8 cellular contexts compared by ENCODE assay signal in the genomic region with DNA sequence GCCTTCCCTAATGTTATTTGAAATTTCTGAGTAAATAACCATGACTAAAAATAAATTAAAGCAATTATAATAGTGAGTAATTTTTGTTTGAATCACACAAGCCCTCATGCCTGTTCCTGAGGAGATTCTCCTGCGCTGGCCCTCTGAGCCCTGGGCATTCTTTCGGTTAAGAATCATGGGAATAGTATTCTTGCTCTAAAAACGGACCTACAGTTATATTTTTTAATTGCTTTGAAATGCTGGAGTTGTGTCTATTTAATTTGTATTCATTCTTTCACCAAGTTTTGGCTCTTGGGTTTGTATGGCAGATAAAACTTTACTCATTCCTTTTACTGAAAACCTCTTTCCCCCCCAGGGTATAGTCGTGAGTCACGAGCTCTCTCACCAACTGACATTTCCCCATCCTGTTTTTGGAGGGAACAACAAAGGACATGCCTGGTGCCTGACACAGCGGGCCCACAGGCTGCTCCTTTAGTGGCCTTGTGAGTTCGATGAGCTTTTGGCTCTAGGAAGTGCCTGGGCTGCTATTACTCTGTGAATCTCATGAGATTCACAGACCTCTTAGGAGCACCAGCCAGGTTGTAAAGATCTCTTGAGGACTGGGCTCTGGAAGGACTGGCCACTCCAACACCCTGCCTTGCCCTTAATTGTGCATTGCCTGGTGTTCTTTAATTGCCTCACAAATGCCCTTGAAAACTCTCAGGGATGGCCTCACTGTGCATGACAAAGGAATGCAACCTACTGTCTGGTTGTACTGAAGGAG. TPM values are rescaled to one million over a fixed set of nuclear protein-coding genes. Genes with fewer than 3 reads are reported as not detected.
DNase-seq lines count a peak whose midpoint lies in the region; ATAC-seq and TF ChIP-seq lines count a peak whose summit lies in the region.

No MANE protein-coding gene starts in this region.

- ATAC-seq in GM23338 (peak; percentile 83), HG02642 (IDR thresholded peaks at IDR 0.05; ENCODE audit: poor library complexity, unreplicated experiment) (no peak)
- ATAC-seq in stimulated activated naive CD8-positive, alpha-beta T cell treated with anti-CD3 and anti-CD28 coated beads, Interleukin-15, Interleukin-2, amounts not matched to agents 100 U/mL and 50 U/mL, for 24 hours: no peak

- no peaks in the 10 kb centered on the region for H3F3A ChIP-seq in GM23338 (replicated peaks; ENCODE audit: low read depth)

- no peaks in the 10 kb centered on the region for H3K36me3 ChIP-seq in GM23338 (ENCODE audit: insufficient read depth)

- H3K27ac ChIP-seq in GM23338 (ENCODE audit: low read depth) (no peak overlapping the region), RWPE1 (peak overlapping the region; percentile 86)

- peaks cover 2% of the 10 kb centered on the region for H3K27me3 Mint-ChIP-seq in GM23338 (ENCODE audit: insufficient read depth, low read depth, poor library complexity)

- H3K4me3 ChIP-seq in GM23338: no peak overlapping the region

- H3K4me1 Mint-ChIP-seq in GM23338: peaks cover 24% of the 10 kb centered on the region

- DNase-seq in GM23338 (ENCODE audit: low spot score): peak; percentile 53
- peak; percentile 87 for DNase-seq in RWPE1 (ENCODE audit: low spot score)
- DNase-seq in fibroblast of the conjunctiva (ENCODE audit: low read depth): peak; percentile 80
- peak; percentile 34 for DNase-seq in retina
- DNase-seq in stimulated activated CD4-positive, alpha-beta T cell treated with anti-CD3 and anti-CD28 coated beads, Interleukin-2, amount 100 ng/mL, for 24 hours: no peak
- DNase-seq in stimulated activated naive CD8-positive, alpha-beta T cell treated with anti-CD3 and anti-CD28 coated beads, Interleukin-15, Interleukin-2, amounts not matched to agents 100 U/mL and 50 U/mL, for 24 hours: no peak
- no peak for DNase-seq in 8988T

- POLR2A ChIA-PET in RWPE1 (lab: Yijun Ruan, JAX; ENCODE audit: low non-redundant PET): no interaction called here

- H3K4me3 Mint-ChIP-seq in GM23338: no peak overlapping the region

- H3K79me2 ChIP-seq in GM23338 (replicated peaks; ENCODE audit: insufficient read depth): no peaks in the 10 kb centered on the region

- no peaks in the 10 kb centered on the region for H3K36me3 Mint-ChIP-seq in GM23338 (ENCODE audit: low read depth)

- H4K20me1 ChIP-seq in GM23338 (replicated peaks; ENCODE audit: insufficient read depth): no peaks in the 10 kb centered on the region

- peaks cover 19% of the 10 kb centered on the region for H3K4me1 ChIP-seq in GM23338 (ENCODE audit: insufficient read depth)

- peak overlapping the region; percentile 7; the same call in 1 of the 2 replicates for H2AFZ ChIP-seq in GM23338

- CTCF ChIA-PET in RWPE1 (lab: Yijun Ruan, JAX): interaction anchor here (0.7 kb wide), 1 partner anchor 124 kb away, joined by 3 read pairs; no protein-coding TSS in a partner anchor

- no peaks in the 10 kb centered on the region for H3K9me2 ChIP-seq in GM23338 (ENCODE audit: insufficient read depth)

- no peaks in the 10 kb centered on the region for H3K27me3 ChIP-seq in GM23338 (ENCODE audit: insufficient read depth)

- H3K27ac Mint-ChIP-seq in GM23338: no peak overlapping the region; the same call in 1 of the 2 replicates

- TF ChIP-seq CTCF in GM23338 (conservative IDR thresholded peaks at IDR 0.05; ENCODE audit: low read depth in 2 of 2) (no peak), RWPE1 (conservative IDR thresholded peaks at IDR 0.05; ENCODE audit: low read depth) (no peak)

- no peaks in the 10 kb centered on the region for H3K9me3 Mint-ChIP-seq in GM23338

- H3K4me2 ChIP-seq in GM23338: 0 out of 2 replicates have a peak overlapping the region, but pooled peaks have one; percentile 11

TF ChIP-seq in GM23338, 12 proteins besides CTCF, POLR2A, EP300 and RAD21:
- TF ChIP-seq CREB1 (CRISPR knock-in tag; IDR thresholded peaks at IDR 0.05; ENCODE audit: low read depth): no peak
- TF ChIP-seq, protein P1, sequence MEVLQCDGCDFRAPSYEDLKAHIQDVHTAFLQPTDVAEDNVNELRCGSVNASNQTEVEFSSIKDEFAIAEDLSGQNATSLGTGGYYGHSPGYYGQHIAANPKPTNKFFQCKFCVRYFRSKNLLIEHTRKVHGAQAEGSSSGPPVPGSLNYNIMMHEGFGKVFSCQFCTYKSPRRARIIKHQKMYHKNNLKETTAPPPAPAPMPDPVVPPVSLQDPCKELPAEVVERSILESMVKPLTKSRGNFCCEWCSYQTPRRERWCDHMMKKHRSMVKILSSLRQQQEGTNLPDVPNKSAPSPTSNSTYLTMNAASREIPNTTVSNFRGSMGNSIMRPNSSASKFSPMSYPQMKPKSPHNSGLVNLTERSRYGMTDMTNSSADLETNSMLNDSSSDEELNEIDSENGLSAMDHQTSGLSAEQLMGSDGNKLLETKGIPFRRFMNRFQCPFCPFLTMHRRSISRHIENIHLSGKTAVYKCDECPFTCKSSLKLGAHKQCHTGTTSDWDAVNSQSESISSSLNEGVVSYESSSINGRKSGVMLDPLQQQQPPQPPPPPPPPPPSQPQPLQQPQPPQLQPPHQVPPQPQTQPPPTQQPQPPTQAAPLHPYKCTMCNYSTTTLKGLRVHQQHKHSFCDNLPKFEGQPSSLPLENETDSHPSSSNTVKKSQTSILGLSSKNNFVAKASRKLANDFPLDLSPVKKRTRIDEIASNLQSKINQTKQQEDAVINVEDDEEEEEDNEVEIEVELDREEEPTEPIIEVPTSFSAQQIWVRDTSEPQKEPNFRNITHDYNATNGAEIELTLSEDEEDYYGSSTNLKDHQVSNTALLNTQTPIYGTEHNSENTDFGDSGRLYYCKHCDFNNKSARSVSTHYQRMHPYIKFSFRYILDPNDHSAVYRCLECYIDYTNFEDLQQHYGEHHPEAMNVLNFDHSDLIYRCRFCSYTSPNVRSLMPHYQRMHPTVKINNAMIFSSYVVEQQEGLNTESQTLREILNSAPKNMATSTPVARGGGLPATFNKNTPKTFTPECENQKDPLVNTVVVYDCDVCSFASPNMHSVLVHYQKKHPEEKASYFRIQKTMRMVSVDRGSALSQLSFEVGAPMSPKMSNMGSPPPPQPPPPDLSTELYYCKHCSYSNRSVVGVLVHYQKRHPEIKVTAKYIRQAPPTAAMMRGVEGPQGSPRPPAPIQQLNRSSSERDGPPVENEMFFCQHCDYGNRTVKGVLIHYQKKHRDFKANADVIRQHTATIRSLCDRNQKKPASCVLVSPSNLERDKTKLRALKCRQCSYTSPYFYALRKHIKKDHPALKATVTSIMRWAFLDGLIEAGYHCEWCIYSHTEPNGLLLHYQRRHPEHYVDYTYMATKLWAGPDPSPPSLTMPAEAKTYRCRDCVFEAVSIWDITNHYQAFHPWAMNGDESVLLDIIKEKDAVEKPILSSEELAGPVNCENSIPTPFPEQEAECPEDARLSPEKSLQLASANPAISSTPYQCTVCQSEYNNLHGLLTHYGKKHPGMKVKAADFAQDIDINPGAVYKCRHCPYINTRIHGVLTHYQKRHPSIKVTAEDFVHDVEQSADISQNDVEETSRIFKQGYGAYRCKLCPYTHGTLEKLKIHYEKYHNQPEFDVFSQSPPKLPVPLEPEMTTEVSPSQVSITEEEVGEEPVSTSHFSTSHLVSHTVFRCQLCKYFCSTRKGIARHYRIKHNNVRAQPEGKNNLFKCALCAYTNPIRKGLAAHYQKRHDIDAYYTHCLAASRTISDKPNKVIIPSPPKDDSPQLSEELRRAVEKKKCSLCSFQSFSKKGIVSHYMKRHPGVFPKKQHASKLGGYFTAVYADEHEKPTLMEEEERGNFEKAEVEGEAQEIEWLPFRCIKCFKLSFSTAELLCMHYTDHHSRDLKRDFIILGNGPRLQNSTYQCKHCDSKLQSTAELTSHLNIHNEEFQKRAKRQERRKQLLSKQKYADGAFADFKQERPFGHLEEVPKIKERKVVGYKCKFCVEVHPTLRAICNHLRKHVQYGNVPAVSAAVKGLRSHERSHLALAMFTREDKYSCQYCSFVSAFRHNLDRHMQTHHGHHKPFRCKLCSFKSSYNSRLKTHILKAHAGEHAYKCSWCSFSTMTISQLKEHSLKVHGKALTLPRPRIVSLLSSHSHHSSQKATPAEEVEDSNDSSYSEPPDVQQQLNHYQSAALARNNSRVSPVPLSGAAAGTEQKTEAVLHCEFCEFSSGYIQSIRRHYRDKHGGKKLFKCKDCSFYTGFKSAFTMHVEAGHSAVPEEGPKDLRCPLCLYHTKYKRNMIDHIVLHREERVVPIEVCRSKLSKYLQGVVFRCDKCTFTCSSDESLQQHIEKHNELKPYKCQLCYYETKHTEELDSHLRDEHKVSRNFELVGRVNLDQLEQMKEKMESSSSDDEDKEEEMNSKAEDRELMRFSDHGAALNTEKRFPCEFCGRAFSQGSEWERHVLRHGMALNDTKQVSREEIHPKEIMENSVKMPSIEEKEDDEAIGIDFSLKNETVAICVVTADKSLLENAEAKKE (CRISPR knock-in tag; IDR thresholded peaks at IDR 0.05): 0 out of 2 replicates have a peak, but pooled peaks have one; percentile 25

RNA-seq across cellular contexts. Expression of a gene that starts 58.6 kb away (rescaled TPM):
- 1.7 and 1.8 TPM in 2 replicates for total RNA-seq in GM23338 (2014; rRNA removed; shearing (Covaris generic))
- polyA plus RNA-seq in GM23338 (2016; fragmentation: Nextera tagmentation; extraction: Ambion mirVana): 0.26 and 0.66 TPM in 2 replicates

Comparison
In these comparisons a context has a peak if more than half of its experiments do, and no peak if none do; other contexts are left out.
1. DNase-seq: peak in GM23338 (single experiment), RWPE1 (single experiment), fibroblast of the conjunctiva (single experiment) and retina (single experiment); none in stimulated activated CD4-positive, alpha-beta T cell treated with anti-CD3 and anti-CD28 coated beads, Interleukin-2, amount 100 ng/mL, for 24 hours (0 of 2), stimulated activated naive CD8-positive, alpha-beta T cell treated with anti-CD3 and anti-CD28 coated beads, Interleukin-15, Interleukin-2, amounts not matched to agents 100 U/mL and 50 U/mL, for 24 hours (single experiment) and 8988T (single experiment).